Comparison of ENCODE assay signal across 8 cellular contexts in the genomic region with DNA sequence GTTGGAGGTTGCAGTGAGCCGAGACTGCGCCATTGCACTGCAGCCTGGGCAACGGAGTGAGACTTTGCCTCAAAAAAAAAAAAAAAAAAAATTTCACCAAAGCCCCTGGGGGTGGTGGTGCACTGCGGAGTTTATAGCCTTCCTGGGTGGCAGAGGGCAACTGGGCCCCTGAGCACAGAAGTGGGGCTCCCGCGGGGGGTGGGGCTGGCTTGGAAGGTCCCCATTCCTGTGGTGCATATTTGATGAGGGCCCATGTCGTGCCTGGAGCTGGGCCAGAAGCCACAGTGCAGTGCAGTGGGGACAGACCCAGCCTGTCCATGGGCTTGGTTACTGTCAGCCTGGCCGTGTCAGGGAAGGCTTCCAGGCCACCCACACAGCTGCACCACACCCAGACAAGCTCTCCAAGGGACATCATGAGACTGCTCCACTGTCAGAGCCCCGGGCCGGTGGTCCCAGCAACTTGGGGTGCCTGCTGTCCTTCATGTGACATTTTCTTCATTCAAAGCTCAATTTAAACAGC.
DNase-seq lines count a peak whose midpoint lies in the region; ATAC-seq and TF ChIP-seq lines count a peak whose summit lies in the region.
"Not testable (repeated sequence)": the region's sequence is repeated elsewhere in the genome, so short reads cannot be mapped to it uniquely, and the experiment has no call there.

No MANE protein-coding gene starts in this region.

- H3K36me3 ChIP-seq in HEK293 (ENCODE audit: control insufficient read depth in 2 of 2, insufficient read depth in 1 of 2, low read length in 2 of 2); heart right ventricle; lung (ENCODE audit: control insufficient read depth in 2 of 2, insufficient read depth in 2 of 2, low read length in 2 of 2); upper lobe of right lung: not testable (repeated sequence)

- CTCF ChIA-PET in HEK293 (lab: Yijun Ruan, JAX): not testable (repeated sequence)

- not testable (repeated sequence) for H3K9me3 Mint-ChIP-seq in activated CD4-positive, alpha-beta T cell treated with anti-CD3 and anti-CD28 coated beads, Interleukin-2, amount 10 ng/mL, durations not matched to agents 24 days and 14 days

- intact Hi-C loops in activated CD4-positive, alpha-beta T cell treated with anti-CD3 and anti-CD28 coated beads, Interleukin-2, amount 10 ng/mL, durations not matched to agents 24 days and 14 days (cut with micrococcal nuclease); heart right ventricle (cut with DNase I); sciatic nerve (cut with DNase I); upper lobe of right lung (cut with DNase I): not testable (repeated sequence)

- not testable (repeated sequence) for H3K4me3 ChIP-seq in HEK293 (ENCODE audit: low read depth, low read length); heart right ventricle; lung; upper lobe of right lung

- not testable (repeated sequence) for TF ChIP-seq CTCF in HEK293 (tag by site-specific recombination; IDR thresholded peaks at IDR 0.05); heart right ventricle (IDR thresholded peaks at IDR 0.05); lung (IDR thresholded peaks at IDR 0.05; ENCODE audit: control extremely low read depth, extremely low read depth); upper lobe of right lung (IDR thresholded peaks at IDR 0.05)

- not testable (repeated sequence) for H3K4me3 Mint-ChIP-seq in activated CD4-positive, alpha-beta T cell treated with anti-CD3 and anti-CD28 coated beads, Interleukin-2, amount 10 ng/mL, durations not matched to agents 24 days and 14 days

- WGBS in heart right ventricle, 2 donors: 47 to 54% methylated on average over 3 to 4 of the region's 10 CpGs
- WGBS in lung, 2 donors: 15 to 55% methylated on average over 3 to 7 of the region's 10 CpGs

- H3K9me3 ChIP-seq in HEK293 (ENCODE audit: control insufficient read depth, insufficient read depth, low read depth, low read length); heart right ventricle; lung (ENCODE audit: control insufficient read depth in 2 of 2, insufficient read depth in 1 of 2, low read length in 1 of 2); upper lobe of right lung: not testable (repeated sequence)

- DNase-seq in activated CD4-positive, alpha-beta T cell treated with anti-CD3 and anti-CD28 coated beads, Interleukin-2, amount 10 ng/mL, durations not matched to agents 24 days and 14 days: peak; percentile 29
- DNase-seq in heart right ventricle: peak in 1 of 2 donors; percentile 18
- DNase-seq in lung (ENCODE audit: low spot score): peak; percentile 20
- DNase-seq in sciatic nerve (ENCODE audit: low spot score): peak; percentile 60
- peak; percentile 72 for DNase-seq in upper lobe of right lung

- ATAC-seq in GM18868 (IDR thresholded peaks at IDR 0.05; ENCODE audit: unreplicated experiment) (peak; percentile 49), HG03432 (IDR thresholded peaks at IDR 0.05; ENCODE audit: unreplicated experiment) (peak; percentile 35), heart right ventricle (peak in 7 of 8 donors; percentile 32 to 48 (median 41)), sciatic nerve (peak; percentile 31), upper lobe of right lung (peak; percentile 73)
- not testable (repeated sequence) for ATAC-seq in lung (ENCODE audit: insufficient read depth, low FRiP score)

- H3K36me3 Mint-ChIP-seq in activated CD4-positive, alpha-beta T cell treated with anti-CD3 and anti-CD28 coated beads, Interleukin-2, amount 10 ng/mL, durations not matched to agents 24 days and 14 days (ENCODE audit: low read depth): not testable (repeated sequence)

- not testable (repeated sequence) for H3K27me3 ChIP-seq in heart right ventricle; lung (ENCODE audit: control insufficient read depth, insufficient read depth); upper lobe of right lung

- H3K27me3 Mint-ChIP-seq in activated CD4-positive, alpha-beta T cell treated with anti-CD3 and anti-CD28 coated beads, Interleukin-2, amount 10 ng/mL, durations not matched to agents 24 days and 14 days: not testable (repeated sequence)

- not testable (repeated sequence) for H3K4me1 Mint-ChIP-seq in activated CD4-positive, alpha-beta T cell treated with anti-CD3 and anti-CD28 coated beads, Interleukin-2, amount 10 ng/mL, durations not matched to agents 24 days and 14 days

- POLR2A ChIA-PET in HEK293 (lab: Yijun Ruan, JAX): not testable (repeated sequence)

- H3K27ac ChIP-seq in HEK293 (ENCODE audit: extremely low read depth, low read depth, low read length); heart right ventricle; lung (ENCODE audit: low read depth in 1 of 2, low read length in 1 of 2); upper lobe of right lung: not testable (repeated sequence)

- H3K27ac Mint-ChIP-seq in activated CD4-positive, alpha-beta T cell treated with anti-CD3 and anti-CD28 coated beads, Interleukin-2, amount 10 ng/mL, durations not matched to agents 24 days and 14 days: not testable (repeated sequence)

- H3K4me1 ChIP-seq in HEK293 (ENCODE audit: control insufficient read depth, insufficient read depth, low read length); heart right ventricle; lung (ENCODE audit: control insufficient read depth in 2 of 2, insufficient read depth in 2 of 2, low read length in 2 of 2); upper lobe of right lung: not testable (repeated sequence)

TF ChIP-seq in HEK293, 187 proteins besides CTCF, POLR2A, EP300 and RAD21:
- TF ChIP-seq ZIC2 (tag by site-specific recombination; IDR thresholded peaks at IDR 0.05): peak; percentile 26; the same call in 1 of the 2 replicates
TF ChIP-seq in HEK293: peak in this region for 1; not testable (repeated sequence) for 186.
